In the genomic region with DNA sequence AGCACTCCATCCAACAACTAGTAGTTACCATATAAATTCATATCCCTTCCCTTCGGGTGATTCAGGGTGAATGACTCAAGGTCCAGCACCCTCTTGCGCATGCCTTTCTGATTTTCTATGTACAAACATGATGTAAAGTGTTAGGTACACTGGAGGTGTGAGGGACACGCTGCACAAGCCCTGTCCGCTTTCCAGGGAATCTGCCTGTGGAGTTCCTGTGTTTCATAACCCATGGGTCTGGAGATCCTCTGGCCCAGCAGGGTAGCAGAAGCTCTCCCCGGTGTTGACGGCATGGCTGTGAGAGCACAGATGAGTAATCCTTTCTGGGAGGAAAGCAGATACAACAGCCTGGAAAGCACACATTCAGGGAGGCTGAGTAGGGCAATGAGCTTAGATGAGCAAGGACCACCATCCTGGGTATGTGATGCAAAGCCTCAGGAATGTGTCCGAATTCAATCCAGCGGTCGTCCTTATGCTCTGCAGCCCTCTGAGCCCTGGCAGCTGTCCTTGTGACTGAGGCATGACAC, we compare ENCODE assay signal across 15 cellular contexts.
A peak's percentile ranks its signal among the peaks of the same experiment; 100 is the strongest.
DNase-seq lines count a peak whose midpoint lies in the region; ATAC-seq, FAIRE-seq and TF ChIP-seq lines count a peak whose summit lies in the region.
"Had no signal": no experiment of that assay in that cellular context is flagged by ENCODE, and none has a peak within 500 bp of the region (broad histone marks: within the 10 kb centered on the region; RNA-seq: fewer than 3 reads in every experiment).

No MANE protein-coding gene starts in this region.

- no peaks in the 10 kb centered on the region for H3K9me3 ChIP-seq in A549
- H3K9me3 ChIP-seq: left lung, neutrophil, Peyer's patch had no signal

- peak; percentile 76 to 87; a peak in 5 of 6 replicates for ATAC-seq in A549
- ATAC-seq: left lung had no signal

- no peaks in the 10 kb centered on the region for H3K27me3 ChIP-seq in bronchial epithelial cell (ENCODE audit: control insufficient read depth, insufficient read depth, low read length)
- H3K27me3 ChIP-seq in dorsolateral prefrontal cortex: peaks cover 0 to 26% (median 3%) of the 10 kb centered on the region in 45 donors
- H3K27me3 ChIP-seq: left lung, neutrophil, Peyer's patch, tibial nerve had no signal

- intact Hi-C loops in dorsolateral prefrontal cortex (cut with DNase I): no loop called here

- POLR2A ChIA-PET in A549 (lab: Yijun Ruan, JAX): no interaction called here

- H3K27ac ChIP-seq in A549: peak overlapping the region; percentile 34 to 48; a peak in 5 of 6 replicates
- no peak overlapping the region for H3K27ac ChIP-seq in dorsolateral prefrontal cortex
- H3K27ac ChIP-seq: left lung, neutrophil, Peyer's patch, tibial nerve had no signal

- H3K4me2 ChIP-seq in A549: no peak overlapping the region

- CTCF ChIA-PET in A549 (lab: Yijun Ruan, JAX): interaction anchor here (1.1 kb wide), 1 partner anchor 12 kb away, joined by 5 read pairs; no protein-coding TSS in a partner anchor

- H3K36me3 ChIP-seq in bronchial epithelial cell (ENCODE audit: control insufficient read depth, insufficient read depth, low read length): no peaks in the 10 kb centered on the region
- H3K36me3 ChIP-seq: left lung, neutrophil, Peyer's patch, tibial nerve had no signal

- TF ChIP-seq CTCF in A549 (IDR thresholded peaks at IDR 0.05) (no peak), bronchial epithelial cell (IDR thresholded peaks at IDR 0.05; ENCODE audit: insufficient read depth, low read length, severe bottlenecking) (no peak), dorsolateral prefrontal cortex (IDR thresholded peaks at IDR 0.05 in 54 of 56, conservative IDR thresholded peaks at IDR 0.05 in 2 of 56; ENCODE audit: low read depth in 1 of 56, partially characterized antibody in 56 of 56) (no peak)

- H3K4me3 ChIP-seq in A549 (no peak overlapping the region), bronchial epithelial cell (ENCODE audit: low read depth, low read length) (no peak overlapping the region), dorsolateral prefrontal cortex (no peak overlapping the region)
- H3K4me3 ChIP-seq: left lung, Peyer's patch, tibial nerve had no signal

- no peak for TF ChIP-seq EP300 in A549 (IDR thresholded peaks at IDR 0.05)

- WGBS in A549 (ENCODE audit: missing lambda C conversion rate): 32% methylated on average over 7 of the region's 9 CpGs

- peaks cover 26% of the 10 kb centered on the region for H3K4me1 ChIP-seq in A549
- H3K4me1 ChIP-seq: left lung, Peyer's patch, tibial nerve had no signal

- TF ChIP-seq POLR2A in A549 (IDR thresholded peaks at IDR 0.05; ENCODE audit: low read length): no peak

- FAIRE-seq in A549 (lab: Jason Lieb, UNC) (no peak), bronchial epithelial cell (lab: Jason Lieb, UNC) (peak; percentile 93)
- FAIRE-seq: D721Med had no signal

- TF ChIP-seq RAD21 in A549 (conservative IDR thresholded peaks at IDR 0.05 in 1 of 2, IDR thresholded peaks at IDR 0.05 in 1 of 2): no peak

- DNase-seq in A549 (ENCODE audit: low read depth in 1 of 2, low spot score in 1 of 2) (peak in 1 of 2 experiments; percentile 33), M059J (ENCODE audit: low read depth) (peak; percentile 45), bronchial epithelial cell (ENCODE audit: low read depth) (peak; percentile 93), kidney tubule cell (ENCODE audit: low spot score) (peak; percentile 60), superior temporal gyrus (ENCODE audit: extremely low spot score) (no peak), NCI-H748 (lab: John Stamatoyannopoulos, UW; ENCODE audit: unreplicated experiment) (no peak), dorsolateral prefrontal cortex (no peak), NCI-H2171 treated with DMSO at 0.1 percent for 48 hours (lab: John Stamatoyannopoulos, UW) (no peak)
- DNase-seq: activated CD4-positive, alpha-beta memory T cell treated with anti-CD3 and anti-CD28 coated beads for 36 hours; left lung; MM.1S; Peyer's patch had no signal

TF ChIP-seq in A549, 52 proteins besides CTCF, POLR2A, EP300 and RAD21:
- TF ChIP-seq, protein P1, sequence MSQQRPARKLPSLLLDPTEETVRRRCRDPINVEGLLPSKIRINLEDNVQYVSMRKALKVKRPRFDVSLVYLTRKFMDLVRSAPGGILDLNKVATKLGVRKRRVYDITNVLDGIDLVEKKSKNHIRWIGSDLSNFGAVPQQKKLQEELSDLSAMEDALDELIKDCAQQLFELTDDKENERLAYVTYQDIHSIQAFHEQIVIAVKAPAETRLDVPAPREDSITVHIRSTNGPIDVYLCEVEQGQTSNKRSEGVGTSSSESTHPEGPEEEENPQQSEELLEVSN (IDR thresholded peaks at IDR 0.05; ENCODE audit: borderline replicate concordance, low read depth): no peak
- TF ChIP-seq, protein P2, sequence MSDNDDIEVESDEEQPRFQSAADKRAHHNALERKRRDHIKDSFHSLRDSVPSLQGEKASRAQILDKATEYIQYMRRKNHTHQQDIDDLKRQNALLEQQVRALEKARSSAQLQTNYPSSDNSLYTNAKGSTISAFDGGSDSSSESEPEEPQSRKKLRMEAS (IDR thresholded peaks at IDR 0.05): 0 out of 2 replicates have a peak, but pooled peaks have one; percentile 15
- TF ChIP-seq, protein P3, sequence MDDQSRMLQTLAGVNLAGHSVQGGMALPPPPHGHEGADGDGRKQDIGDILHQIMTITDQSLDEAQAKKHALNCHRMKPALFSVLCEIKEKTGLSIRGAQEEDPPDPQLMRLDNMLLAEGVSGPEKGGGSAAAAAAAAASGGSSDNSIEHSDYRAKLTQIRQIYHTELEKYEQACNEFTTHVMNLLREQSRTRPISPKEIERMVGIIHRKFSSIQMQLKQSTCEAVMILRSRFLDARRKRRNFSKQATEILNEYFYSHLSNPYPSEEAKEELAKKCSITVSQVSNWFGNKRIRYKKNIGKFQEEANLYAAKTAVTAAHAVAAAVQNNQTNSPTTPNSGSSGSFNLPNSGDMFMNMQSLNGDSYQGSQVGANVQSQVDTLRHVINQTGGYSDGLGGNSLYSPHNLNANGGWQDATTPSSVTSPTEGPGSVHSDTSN (IDR thresholded peaks at IDR 0.05): no peak
- TF ChIP-seq CHD2 (IDR thresholded peaks at IDR 0.05; ENCODE audit: low read length, partially characterized antibody): no peak
- no peak for TF ChIP-seq HEYL (CRISPR knock-in tag; IDR thresholded peaks at IDR 0.05)
- TF ChIP-seq CHD4 (IDR thresholded peaks at IDR 0.05; ENCODE audit: borderline replicate concordance): no peak
- TF ChIP-seq, protein P4, sequence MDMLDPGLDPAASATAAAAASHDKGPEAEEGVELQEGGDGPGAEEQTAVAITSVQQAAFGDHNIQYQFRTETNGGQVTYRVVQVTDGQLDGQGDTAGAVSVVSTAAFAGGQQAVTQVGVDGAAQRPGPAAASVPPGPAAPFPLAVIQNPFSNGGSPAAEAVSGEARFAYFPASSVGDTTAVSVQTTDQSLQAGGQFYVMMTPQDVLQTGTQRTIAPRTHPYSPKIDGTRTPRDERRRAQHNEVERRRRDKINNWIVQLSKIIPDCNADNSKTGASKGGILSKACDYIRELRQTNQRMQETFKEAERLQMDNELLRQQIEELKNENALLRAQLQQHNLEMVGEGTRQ (IDR thresholded peaks at IDR 0.05): no peak
- no peak for TF ChIP-seq MAZ (IDR thresholded peaks at IDR 0.05; ENCODE audit: borderline replicate concordance, low read depth, low read length)
- no peak for TF ChIP-seq HOXA7 (CRISPR knock-in tag; IDR thresholded peaks at IDR 0.05)
- no peak for TF ChIP-seq KDM1A (IDR thresholded peaks at IDR 0.05; ENCODE audit: low read depth)
- TF ChIP-seq JUNB (IDR thresholded peaks at IDR 0.05): peak; percentile 25; the same call in 1 of the 2 replicates

Comparison
In these comparisons a context has a peak if more than half of its experiments do, and no peak if none do; other contexts are left out.
1. DNase-seq: peak in M059J (single experiment), bronchial epithelial cell (single experiment) and kidney tubule cell (single experiment); none in superior temporal gyrus (single experiment), NCI-H748 (single experiment), dorsolateral prefrontal cortex (0 of 10) and NCI-H2171 treated with DMSO at 0.1 percent for 48 hours (single experiment).
2. H3K27ac ChIP-seq: peak in A549 (2 of 2); none in dorsolateral prefrontal cortex (0 of 59).